In genomic region chr7:112740667-112741066, GRCh38 we compare ENCODE assay signal across 31 cellular contexts.
"Had no signal": no experiment of that assay in that cellular context is flagged by ENCODE, and none has a peak within 500 bp of the region (broad histone marks: within the 10 kb centered on the region; RNA-seq: fewer than 3 reads in every experiment).

No MANE protein-coding gene starts in this region.

- H3K27ac ChIP-seq: neural progenitor cell, ovary, parathyroid adenoma, psoas muscle, skin epidermis, spleen, thoracic aorta, thyroid gland, tibial nerve, upper lobe of left lung, vagina had no signal

- H3K4me2 ChIP-seq: neural progenitor cell, smooth muscle cell had no signal

- H3K36me3 ChIP-seq: neural progenitor cell, ovary, spleen, thoracic aorta, thyroid gland, tibial nerve, upper lobe of left lung, vagina had no signal

- H3K27me3 ChIP-seq: neural progenitor cell, ovary, thyroid gland, tibial nerve, upper lobe of left lung, vagina had no signal

- H3K9ac ChIP-seq: neural progenitor cell, parathyroid adenoma had no signal

- H3K27ac Mint-ChIP-seq: nephron; neural progenitor cell; progenitor cell of endocrine pancreas; stimulated activated memory B cell treated with anti-CD40 and anti-IgM and Interleukin-4, amounts not matched to agents 10 μg/mL and 1 μg/mL and 100 μg/mL, for 72 hours; stimulated activated naive CD8-positive, alpha-beta T cell treated with anti-CD3 and anti-CD28 coated beads, Interleukin-15, amount 100 ng/mL, for 72 hours had no signal

- H3K4me1 ChIP-seq: neural progenitor cell, parathyroid adenoma, psoas muscle, spleen, thyroid gland, tibial nerve, upper lobe of left lung, vagina had no signal

- H2AFZ ChIP-seq: neural progenitor cell, parathyroid adenoma had no signal

- H3K79me2 ChIP-seq: parathyroid adenoma had no signal

- H3K27me3 Mint-ChIP-seq: progenitor cell of endocrine pancreas had no signal

- H3K9me3 ChIP-seq: ovary, thyroid gland had no signal

- ATAC-seq: naive thymus-derived CD8-positive, alpha-beta T cell; psoas muscle; sciatic nerve; stimulated activated memory B cell treated with anti-CD40 and anti-IgM and Interleukin-4, amounts not matched to agents 10 μg/mL and 1 μg/mL and 100 μg/mL, for 72 hours; stimulated activated naive CD8-positive, alpha-beta T cell treated with anti-CD3 and anti-CD28 coated beads, Interleukin-15, amount 100 ng/mL, for 72 hours; stimulated activated naive CD8-positive, alpha-beta T cell treated with anti-CD3 and anti-CD28 coated beads, Interleukin-15, Interleukin-2, amounts not matched to agents 100 U/mL and 50 U/mL, for 24 hours had no signal

- H3K4me3 ChIP-seq: neural progenitor cell, ovary, psoas muscle, skin epidermis, smooth muscle cell, spleen, thoracic aorta, thyroid gland, tibial nerve, upper lobe of left lung, vagina had no signal

- H3K4me3 Mint-ChIP-seq: naive B cell; naive thymus-derived CD8-positive, alpha-beta T cell; nephron; neural progenitor cell; stimulated activated memory B cell treated with anti-CD40 and anti-IgM and Interleukin-4, amounts not matched to agents 10 μg/mL and 1 μg/mL and 100 μg/mL, for 72 hours; stimulated activated naive CD8-positive, alpha-beta T cell treated with anti-CD3 and anti-CD28 coated beads, Interleukin-15, amount 100 ng/mL, for 72 hours had no signal

- FAIRE-seq: urothelium cell line had no signal

- H3K36me3 Mint-ChIP-seq: neural progenitor cell had no signal

- DNase-seq: naive B cell; naive thymus-derived CD8-positive, alpha-beta T cell; occipital lobe; ovary; psoas muscle; right cardiac atrium; spleen; stimulated activated CD4-positive, alpha-beta T cell treated with anti-CD3 and anti-CD28 coated beads, Interleukin-12 subunit alpha, Interleukin-12 subunit beta, amount 100 ng/mL, for 4 hours; stimulated activated CD4-positive, alpha-beta T cell treated with anti-CD3 and anti-CD28 coated beads, Interleukin-1b, Interleukin-23, amount 100 ng/mL, for 48 hours; stimulated activated CD4-positive, alpha-beta T cell treated with anti-CD3 and anti-CD28 coated beads, Interleukin-4, amount 100 ng/mL, for 1 hour; stimulated activated CD4-positive, alpha-beta T cell treated with anti-CD3 and anti-CD28 coated beads, Interleukin-4, amount 100 ng/mL, for 4 hours; stimulated activated CD8-positive, alpha-beta memory T cell treated with anti-CD3 and anti-CD28 coated beads, Interleukin-4, amount 100 ng/mL, for 48 hours; stimulated activated naive CD4-positive, alpha-beta T cell; stimulated activated naive CD8-positive, alpha-beta T cell treated with anti-CD3 and anti-CD28 coated beads, Interleukin-15, amount 100 ng/mL, for 72 hours; stimulated activated naive CD8-positive, alpha-beta T cell treated with anti-CD3 and anti-CD28 coated beads, Interleukin-15, Interleukin-2, amounts not matched to agents 100 U/mL and 50 U/mL, for 24 hours; substantia nigra; thyroid gland; trophoblast cell; upper lobe of left lung had no signal

- H3K4me1 Mint-ChIP-seq: naive B cell; naive thymus-derived CD8-positive, alpha-beta T cell; nephron; neural progenitor cell; stimulated activated memory B cell treated with anti-CD40 and anti-IgM and Interleukin-4, amounts not matched to agents 10 μg/mL and 1 μg/mL and 100 μg/mL, for 72 hours; stimulated activated naive CD8-positive, alpha-beta T cell treated with anti-CD3 and anti-CD28 coated beads, Interleukin-15, amount 100 ng/mL, for 72 hours had no signal
